9 cellular contexts compared by ENCODE assay signal in the genomic region with DNA sequence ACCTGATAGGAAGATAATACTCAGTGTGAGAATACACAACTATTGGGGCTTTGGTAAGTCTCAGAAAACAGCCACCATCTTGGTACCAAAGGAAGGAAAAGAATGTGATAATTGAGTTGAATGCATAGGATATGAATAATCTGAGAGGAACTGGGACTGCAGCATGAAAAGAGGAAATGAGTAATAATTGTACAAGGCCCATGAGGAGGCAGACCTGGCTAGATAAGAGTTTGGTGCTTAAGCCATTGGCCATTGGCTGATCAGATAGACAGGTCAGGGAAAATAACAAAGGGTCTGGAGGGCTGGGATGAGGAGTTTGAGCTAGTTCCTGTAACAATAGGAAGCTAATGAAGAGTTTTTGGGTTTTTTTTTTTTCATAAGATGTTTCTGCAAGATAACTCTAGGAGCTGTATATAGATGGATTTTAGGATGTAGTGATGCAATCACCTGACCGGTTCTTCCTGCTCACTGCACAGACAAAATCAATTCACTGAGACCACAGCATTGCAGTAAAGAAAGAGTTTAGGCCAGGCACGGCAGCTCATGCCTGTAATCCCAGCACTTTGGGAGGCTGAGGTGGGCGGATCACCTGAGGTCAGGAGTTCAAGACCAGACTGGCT. TPM values are rescaled to one million over a fixed set of nuclear protein-coding genes. Genes with fewer than 3 reads are reported as not detected.
A peak's percentile ranks its signal among the peaks of the same experiment; 100 is the strongest.
DNase-seq lines count a peak whose midpoint lies in the region; ATAC-seq and TF ChIP-seq lines count a peak whose summit lies in the region.
"Had no signal": no experiment of that assay in that cellular context is flagged by ENCODE, and none has a peak within 500 bp of the region (broad histone marks: within the 10 kb centered on the region; RNA-seq: fewer than 3 reads in every experiment).

No MANE protein-coding gene starts in this region.

- TF ChIP-seq CTCF in mammary epithelial cell (conservative IDR thresholded peaks at IDR 0.05 in 1 of 2, IDR thresholded peaks at IDR 0.05 in 1 of 2; ENCODE audit: extremely low read depth in 1 of 2, insufficient read depth in 1 of 2, low read depth in 1 of 2, low read length in 2 of 2) (no peak), MM.1S (IDR thresholded peaks at IDR 0.05; ENCODE audit: low read length) (no peak)

- no peak overlapping the region for H3K27ac ChIP-seq in mammary epithelial cell (ENCODE audit: insufficient read depth, low read depth, low read length)
- H3K27ac ChIP-seq in MM.1S (ENCODE audit: low read length): no peak overlapping the region

- DNase-seq in GF-D8 (lab: John Stamatoyannopoulos, UW): peak; percentile 13
- peak; percentile 34 for DNase-seq in HS-27A (ENCODE audit: low read depth)
- peak; percentile 57 for DNase-seq in mammary epithelial cell
- DNase-seq in activated CD8-positive, alpha-beta memory T cell treated with anti-CD3 and anti-CD28 coated beads, Interleukin-2, amount 50 U/mL, for 4 hours: no peak
- no peak for DNase-seq in MM.1S
- DNase-seq in NCI-H146 (lab: John Stamatoyannopoulos, UW): no peak
- no peak for DNase-seq in T-helper 9 cell
- DNase-seq: stimulated activated CD4-positive, alpha-beta T cell treated with anti-CD3 and anti-CD28 coated beads, Interleukin-15, amount 100 ng/mL, for 24 hours had no signal

- peak overlapping the region; percentile 4 for H2AFZ ChIP-seq in mammary epithelial cell (ENCODE audit: low read depth, low read length)
- H2AFZ ChIP-seq in MM.1S (ENCODE audit: low read length): no peak overlapping the region

- H4K20me1 ChIP-seq in mammary epithelial cell (ENCODE audit: insufficient read depth, low read length): no peaks in the 10 kb centered on the region
- H4K20me1 ChIP-seq in MM.1S (ENCODE audit: insufficient read depth, low read length): no peaks in the 10 kb centered on the region

- H3K4me1 ChIP-seq in mammary epithelial cell (ENCODE audit: insufficient read depth, low read length) (no peaks in the 10 kb centered on the region), MM.1S (ENCODE audit: low read length) (no peaks in the 10 kb centered on the region)

- peak; percentile 94 for ATAC-seq in GM21515 (IDR thresholded peaks at IDR 0.05; ENCODE audit: unreplicated experiment)

- H3K27me3 ChIP-seq in mammary epithelial cell (ENCODE audit: insufficient read depth, low read length) (no peaks in the 10 kb centered on the region), MM.1S (replicated peaks; ENCODE audit: insufficient read depth, low read length) (no peaks in the 10 kb centered on the region)

- no peaks in the 10 kb centered on the region for H3F3A ChIP-seq in MM.1S (ENCODE audit: insufficient read depth, low read length)

- H3K9ac ChIP-seq in mammary epithelial cell (ENCODE audit: insufficient read depth, low read length): no peak overlapping the region
- no peak overlapping the region for H3K9ac ChIP-seq in MM.1S (ENCODE audit: low read length)

- H3K9me3 ChIP-seq in mammary epithelial cell (replicated peaks; ENCODE audit: insufficient read depth, low read length): no peaks in the 10 kb centered on the region
- no peaks in the 10 kb centered on the region for H3K9me3 ChIP-seq in MM.1S (replicated peaks; ENCODE audit: insufficient read depth, low read length)

- CTCF ChIA-PET in mammary epithelial cell (lab: Charles Lee; ENCODE audit: low non-redundant PET): interaction anchor here (0.6 kb wide), 1 partner anchor 230 kb away, joined by 3 read pairs; no protein-coding TSS in a partner anchor

- H3K9me2 ChIP-seq in MM.1S (replicated peaks; ENCODE audit: insufficient read depth, low read length): no peaks in the 10 kb centered on the region

- in situ Hi-C loops in mammary epithelial cell (cut with MboI; ENCODE audit: low sequenced_read_pairs in 2 of 2): no loop called here

- dilution Hi-C loops in mammary epithelial cell (cut with HindIII; ENCODE audit: low sequenced_read_pairs): no loop called here

- H3K36me3 ChIP-seq in mammary epithelial cell (ENCODE audit: insufficient read depth, low read length) (no peaks in the 10 kb centered on the region), MM.1S (replicated peaks; ENCODE audit: insufficient read depth, low read length) (no peaks in the 10 kb centered on the region)

- intact Hi-C loops in mammary epithelial cell (cut with micrococcal nuclease): loop anchor here (5.0 kb wide), 1 partner anchor 145 kb away; no protein-coding TSS in a partner anchor

- no peaks in the 10 kb centered on the region for H3K79me2 ChIP-seq in mammary epithelial cell (ENCODE audit: insufficient read depth, low read length)
- H3K79me2 ChIP-seq in MM.1S (ENCODE audit: low read length): no peaks in the 10 kb centered on the region

- no TSS peak for BruUV-seq in mammary epithelial cell (replicated peaks; lab: Mats Ljungman, UMichigan)

- H3K4me3 ChIP-seq in mammary epithelial cell (replicated peaks in 1 of 3; ENCODE audit: insufficient read depth in 1 of 3, low read depth in 2 of 3, low read length in 3 of 3) (no peak overlapping the region), MM.1S (ENCODE audit: low read length) (no peak overlapping the region)

- H3K4me2 ChIP-seq in mammary epithelial cell (ENCODE audit: insufficient read depth, low read depth, low read length) (no peak overlapping the region), MM.1S (ENCODE audit: low read depth, low read length) (no peak overlapping the region)

- WGBS in mammary epithelial cell (ENCODE audit: low coverage, missing lambda C conversion rate): 41% methylated on average over 3 of the region's 3 CpGs

RNA-seq across cellular contexts. Expression of a gene that starts 5.3 kb away (rescaled TPM):
- total RNA-seq in mammary epithelial cell: 10 to 100 TPM; 15.2 to 15.5 TPM
- polyA plus RNA-seq in mammary epithelial cell: 11.3 TPM
- 29.2 TPM for polyA minus RNA-seq in mammary epithelial cell

RNA-seq across cellular contexts. Expression of a gene that starts 21.5 kb away (rescaled TPM):
- under 1 TPM; 0.14 to 0.17 TPM for total RNA-seq in mammary epithelial cell
- 0.19 TPM for polyA plus RNA-seq in mammary epithelial cell
- not detected for polyA minus RNA-seq in mammary epithelial cell

RNA-seq across cellular contexts. Expression of a gene that starts 40.8 kb away (rescaled TPM):
- 10 to 100 TPM in 1 of 2 donors, 1 to 10 TPM in 1; 2.2 to 13.9 TPM for total RNA-seq in mammary epithelial cell
- 12.7 TPM for polyA plus RNA-seq in mammary epithelial cell
- polyA minus RNA-seq in mammary epithelial cell: 57.9 TPM

Comparison
In these comparisons a context has a peak if more than half of its experiments do, and no peak if none do; other contexts are left out.
1. DNase-seq: peak in GF-D8 (single experiment), HS-27A (single experiment) and mammary epithelial cell (single experiment); none in activated CD8-positive, alpha-beta memory T cell treated with anti-CD3 and anti-CD28 coated beads, Interleukin-2, amount 50 U/mL, for 4 hours (single experiment), MM.1S (single experiment), NCI-H146 (single experiment) and T-helper 9 cell (single experiment).